Comparison of ENCODE assay signal across 16 cellular contexts in genomic region chr9:2026181-2026580, GRCh38. TPM values are rescaled to one million over a fixed set of nuclear protein-coding genes. Genes with fewer than 3 reads are reported as not detected.
DNase-seq lines count a peak whose midpoint lies in the region; ATAC-seq, FAIRE-seq and TF ChIP-seq lines count a peak whose summit lies in the region.
"Had no signal": no experiment of that assay in that cellular context is flagged by ENCODE, and none has a peak within 500 bp of the region (broad histone marks: within the 10 kb centered on the region; RNA-seq: fewer than 3 reads in every experiment).

No MANE protein-coding gene starts in this region.

- no peak overlapping the region for H3K4me3 ChIP-seq in stomach

- peaks cover 0 to 3% (median 0%) of the 10 kb centered on the region in 4 donors for H3K36me3 ChIP-seq in stomach

- no peaks in the 10 kb centered on the region for H3K27me3 Mint-ChIP-seq in activated CD4-positive, alpha-beta T cell treated with anti-CD3 and anti-CD28 coated beads for 36 hours

- no peak for TF ChIP-seq CTCF in stomach (IDR thresholded peaks at IDR 0.05)

- H3K27ac ChIP-seq in stomach: peak overlapping the region in 3 of 5 donors; percentile 16 to 42 (median 30)
- H3K27ac ChIP-seq: C4-2B had no signal

- peaks cover 17% of the 10 kb centered on the region for H3K36me3 Mint-ChIP-seq in activated CD4-positive, alpha-beta T cell treated with anti-CD3 and anti-CD28 coated beads for 36 hours (ENCODE audit: low read depth)
- H3K36me3 Mint-ChIP-seq in stimulated activated effector memory CD8-positive, alpha-beta T cell treated with anti-CD3 and anti-CD28 coated beads, Interleukin-12 subunit alpha, Interleukin-12 subunit beta, amount 100 ng/mL, for 72 hours: peaks cover 39% of the 10 kb centered on the region

- POLR2A ChIA-PET in activated CD4-positive, alpha-beta T cell treated with anti-CD3 and anti-CD28 coated beads for 36 hours (lab: Charles Lee): no interaction called here

- no peak for TF ChIP-seq POLR2A in stomach (IDR thresholded peaks at IDR 0.05)

- H3K9me3 ChIP-seq in stomach: no peaks in the 10 kb centered on the region

- ATAC-seq in activated CD4-positive, alpha-beta T cell treated with anti-CD3 and anti-CD28 coated beads for 36 hours: no peak
- no peak for ATAC-seq in stimulated activated effector memory CD8-positive, alpha-beta T cell treated with anti-CD3 and anti-CD28 coated beads, Interleukin-12 subunit alpha, Interleukin-12 subunit beta, amount 100 ng/mL, for 72 hours
- no peak for ATAC-seq in HG02588 (IDR thresholded peaks at IDR 0.05; ENCODE audit: unreplicated experiment)
- ATAC-seq in GM21423 (IDR thresholded peaks at IDR 0.05; ENCODE audit: unreplicated experiment): no peak

- no peak for TF ChIP-seq EP300 in stomach (IDR thresholded peaks at IDR 0.05)

- DNase-seq in activated CD4-positive, alpha-beta T cell treated with anti-CD3 and anti-CD28 coated beads for 36 hours: no peak
- no peak for DNase-seq in activated CD4-positive, alpha-beta T cell treated with anti-CD3 and anti-CD28 coated beads for 4 hours
- DNase-seq in GM19239 (ENCODE audit: insufficient read length, low spot score): no peak
- peak; percentile 67 for DNase-seq in glomerular endothelial cell (ENCODE audit: extremely low read depth, low read depth, low spot score)
- DNase-seq in stomach: no peak
- no peak for DNase-seq in stimulated activated effector memory CD8-positive, alpha-beta T cell treated with anti-CD3 and anti-CD28 coated beads, Interleukin-12 subunit alpha, Interleukin-12 subunit beta, amount 100 ng/mL, for 72 hours (ENCODE audit: low spot score in 2 of 2)
- DNase-seq: effector CD4-positive, alpha-beta T cell; Kasumi-1; kidney; NCI-H1417 treated with DMSO at 0.1 percent for 48 hours; occipital lobe; stimulated activated CD4-positive, alpha-beta T cell treated with anti-CD3 and anti-CD28 coated beads, Interleukin-2, amount 100 ng/mL, for 48 hours had no signal

- CTCF ChIA-PET in activated CD4-positive, alpha-beta T cell treated with anti-CD3 and anti-CD28 coated beads for 36 hours (lab: Charles Lee): interaction anchor here (0.8 to 2.4 kb wide), 2 partner anchors 11 to 62 kb away, joined by 3 to 11 read pairs; no protein-coding TSS in a partner anchor

- H3K9me3 Mint-ChIP-seq in activated CD4-positive, alpha-beta T cell treated with anti-CD3 and anti-CD28 coated beads for 36 hours (ENCODE audit: low read depth): no peaks in the 10 kb centered on the region
- no peaks in the 10 kb centered on the region for H3K9me3 Mint-ChIP-seq in stimulated activated effector memory CD8-positive, alpha-beta T cell treated with anti-CD3 and anti-CD28 coated beads, Interleukin-12 subunit alpha, Interleukin-12 subunit beta, amount 100 ng/mL, for 72 hours

- WGBS in stomach, 5 donors: 64 to 78% (median 75%) methylated on average over 4 of the region's 4 CpGs

- peaks cover 88% of the 10 kb centered on the region for H3K4me1 Mint-ChIP-seq in activated CD4-positive, alpha-beta T cell treated with anti-CD3 and anti-CD28 coated beads for 36 hours
- peaks cover 90% of the 10 kb centered on the region for H3K4me1 Mint-ChIP-seq in stimulated activated effector memory CD8-positive, alpha-beta T cell treated with anti-CD3 and anti-CD28 coated beads, Interleukin-12 subunit alpha, Interleukin-12 subunit beta, amount 100 ng/mL, for 72 hours

- no peak overlapping the region for H3K4me3 Mint-ChIP-seq in activated CD4-positive, alpha-beta T cell treated with anti-CD3 and anti-CD28 coated beads for 36 hours
- H3K4me3 Mint-ChIP-seq in stimulated activated effector memory CD8-positive, alpha-beta T cell treated with anti-CD3 and anti-CD28 coated beads, Interleukin-12 subunit alpha, Interleukin-12 subunit beta, amount 100 ng/mL, for 72 hours: no peak overlapping the region

- peak overlapping the region; percentile 10 for H3K27ac Mint-ChIP-seq in activated CD4-positive, alpha-beta T cell treated with anti-CD3 and anti-CD28 coated beads for 36 hours
- no peak overlapping the region for H3K27ac Mint-ChIP-seq in stimulated activated effector memory CD8-positive, alpha-beta T cell treated with anti-CD3 and anti-CD28 coated beads, Interleukin-12 subunit alpha, Interleukin-12 subunit beta, amount 100 ng/mL, for 72 hours

- peaks cover 31 to 94% (median 66%) of the 10 kb centered on the region in 4 donors for H3K4me1 ChIP-seq in stomach

- H3K27me3 ChIP-seq in stomach: no peaks in the 10 kb centered on the region

- FAIRE-seq in GM19239 (lab: Jason Lieb, UNC): peak; percentile 62
- FAIRE-seq: kidney, RCC 7860 had no signal

- intact Hi-C loops in activated CD4-positive, alpha-beta T cell treated with anti-CD3 and anti-CD28 coated beads for 36 hours (cut with DNase I, micrococcal nuclease): loop anchor here in 1 of 2 experiments (2.0 kb wide), 1 partner anchor 15 kb away; no protein-coding TSS in a partner anchor
- intact Hi-C loops in stomach (cut with DNase I; ENCODE audit: low total_unique reads): no loop called here

RNA-seq across cellular contexts. Expression of gene SMARCA2, which starts 11.0 kb away (rescaled TPM):
- 10 to 100 TPM; 91.3 to 94.0 TPM for total RNA-seq in activated CD4-positive, alpha-beta T cell treated with anti-CD3 and anti-CD28 coated beads for 36 hours
- total RNA-seq in glomerular endothelial cell (46.5 and 72.5 TPM in 2 replicates), stomach (100 to 1,000 TPM in 3 of 5 donors, 10 to 100 TPM in 2; 67.2 to 242 (median 109) TPM)
- polyA plus RNA-seq in stomach: 10 to 100 TPM; 20.5 to 44.4 (median 30.0) TPM
